In genomic region chr1:148888597-148888996, GRCh38 we compare ENCODE assay signal across 6 cellular contexts. TPM values are rescaled to one million over a fixed set of nuclear protein-coding genes. Genes with fewer than 3 reads are reported as not detected.
DNase-seq lines count a peak whose midpoint lies in the region; ATAC-seq, FAIRE-seq and TF ChIP-seq lines count a peak whose summit lies in the region.
"Not testable (repeated sequence)": the region's sequence is repeated elsewhere in the genome, so short reads cannot be mapped to it uniquely, and the experiment has no call there.

No MANE protein-coding gene starts in this region.

- H3K4me3 ChIP-seq in K562; aorta (ENCODE audit: low read length in 2 of 2): not testable (repeated sequence)
- peak overlapping the region in 2 of 10 donors; percentile 23 to 31 for H3K4me3 ChIP-seq in heart right ventricle
- peak overlapping the region; percentile 54 for H3K4me3 ChIP-seq in psoas muscle

- not testable (repeated sequence) for H2AFZ ChIP-seq in K562 (ENCODE audit: low read depth, low read length)

- in situ Hi-C loops in K562 (cut with MboI): not testable (repeated sequence)

- not testable (repeated sequence) for H3K4me2 ChIP-seq in K562 (ENCODE audit: insufficient read depth, low read length)

- not testable (repeated sequence) for DNase-seq in K562 (ENCODE audit: extremely low read depth in 1 of 4, low spot score in 3 of 4); Right ventricle myocardium superior; heart right ventricle; left ventricle myocardium superior; psoas muscle; aorta

- ATAC-seq in K562: peak; percentile 30
- peak; percentile 66 for ATAC-seq in Right ventricle myocardium superior (ENCODE audit: poor library complexity)
- ATAC-seq in heart right ventricle: peak; percentile 42 to 76 (median 60)
- ATAC-seq in left ventricle myocardium superior: peak; percentile 73
- peak; percentile 74 to 82 (median 80) for ATAC-seq in psoas muscle
- ATAC-seq in aorta (ENCODE audit: low FRiP score): peak; percentile 38

- not testable (repeated sequence) for H3K36me3 ChIP-seq in K562 (ENCODE audit: control insufficient read depth, insufficient read depth, low read length); heart right ventricle; psoas muscle (ENCODE audit: insufficient read depth in 1 of 2, low read depth in 1 of 2); aorta (ENCODE audit: control insufficient read depth in 1 of 2, insufficient read depth in 2 of 2, low read length in 1 of 2)

- WGBS in K562 (ENCODE audit: insufficient coverage, low coverage, missing lambda C conversion rate): no CpG with 5 or more reads among the region's 5 CpGs
- no CpG with 5 or more reads among the region's 5 CpGs for WGBS in heart right ventricle, 2 donors
- no CpG with 5 or more reads among the region's 5 CpGs for WGBS in psoas muscle, 3 donors
- WGBS in aorta, 2 donors: no CpG with 5 or more reads among the region's 5 CpGs

- not testable (repeated sequence) for FAIRE-seq in K562 (lab: Jason Lieb, UNC)

- CTCF ChIA-PET in K562 (lab: Yijun Ruan, JAX; ENCODE audit: low intra/inter-chr PET ratio): not testable (repeated sequence)

- intact Hi-C loops in K562 (cut with micrococcal nuclease); Right ventricle myocardium superior (cut with DNase I); heart right ventricle (cut with DNase I); left ventricle myocardium superior (cut with micrococcal nuclease); psoas muscle (cut with DNase I); aorta (cut with DNase I): not testable (repeated sequence)

- not testable (repeated sequence) for H3K27me3 ChIP-seq in K562 (ENCODE audit: control insufficient read depth in 2 of 2, insufficient read depth in 2 of 2, low read length in 2 of 2); heart right ventricle; psoas muscle (ENCODE audit: insufficient read depth in 3 of 3, low read length in 2 of 3); aorta (ENCODE audit: control insufficient read depth in 1 of 2, insufficient read depth in 2 of 2, low read length in 1 of 2)

- POLR2A ChIA-PET in K562 (lab: Yijun Ruan, JAX): not testable (repeated sequence)

- TSS peak; percentile 87 for BruUV-seq in K562 (replicated peaks; lab: Mats Ljungman, UMichigan)

- not testable (repeated sequence) for H4K20me1 ChIP-seq in K562 (replicated peaks; ENCODE audit: control insufficient read depth, insufficient read depth, low read length)

- TF ChIP-seq POLR2A in K562 (conservative IDR thresholded peaks at IDR 0.05): not testable (repeated sequence)

- H3K9me3 ChIP-seq in K562 (replicated peaks; ENCODE audit: control insufficient read depth, insufficient read depth, low read depth, low read length); heart right ventricle; psoas muscle; aorta (ENCODE audit: control insufficient read depth, low read length): not testable (repeated sequence)

- H3K27ac ChIP-seq in K562 (ENCODE audit: extremely low read depth, low read depth, low read length); aorta (ENCODE audit: low read depth in 1 of 2, low read length in 2 of 2): not testable (repeated sequence)
- H3K27ac ChIP-seq in heart right ventricle (peak overlapping the region in 6 of 10 donors; percentile 61 to 78 (median 73)), psoas muscle (peak overlapping the region; percentile 86)

- not testable (repeated sequence) for H3K9me1 ChIP-seq in K562 (ENCODE audit: control insufficient read depth, insufficient read depth, low read length)

- H3K9ac ChIP-seq in K562 (ENCODE audit: insufficient read depth in 1 of 2, low read depth in 2 of 2, low read length in 2 of 2): not testable (repeated sequence)

- H3K79me2 ChIP-seq in K562 (ENCODE audit: control insufficient read depth, insufficient read depth, low read length): not testable (repeated sequence)

- TF ChIP-seq CTCF in K562 (IDR thresholded peaks at IDR 0.05 in 2 of 3, conservative IDR thresholded peaks at IDR 0.05 in 1 of 3; ENCODE audit: insufficient read depth in 2 of 3, low read depth in 1 of 3, low read length in 3 of 3); heart right ventricle (IDR thresholded peaks at IDR 0.05); psoas muscle (IDR thresholded peaks at IDR 0.05): not testable (repeated sequence)

- not testable (repeated sequence) for TF ChIP-seq EP300 in K562 (IDR thresholded peaks at IDR 0.05; ENCODE audit: low read length)

- TF ChIP-seq RAD21 in K562 (CRISPR knock-in tag; conservative IDR thresholded peaks at IDR 0.05 in 1 of 2, IDR thresholded peaks at IDR 0.05 in 1 of 2): not testable (repeated sequence)

- H3K4me1 ChIP-seq in K562 (replicated peaks in 1 of 2; ENCODE audit: control insufficient read depth in 2 of 2, insufficient read depth in 2 of 2, low read length in 2 of 2); heart right ventricle; psoas muscle; aorta (ENCODE audit: control insufficient read depth in 1 of 2, insufficient read depth in 2 of 2, low read length in 2 of 2): not testable (repeated sequence)

RNA-seq across cellular contexts. Expression of gene PDE4DIP, which starts 44.4 kb away (rescaled TPM):
- total RNA-seq in K562 (2011; cell fraction: chromatin; rRNA removed; ENCODE audit: low replicate concordance): 488 and 689 TPM in 2 replicates
- 235 and 253 TPM in 2 replicates for total RNA-seq in K562 (2011; cell fraction: nucleolus; rRNA removed)
- 363 and 390 TPM in 2 replicates for total RNA-seq in K562 (2011; cell fraction: nucleoplasm; rRNA removed)
- total RNA-seq in K562 (2014; rRNA removed): 148 and 160 TPM in 2 replicates
- total RNA-seq in K562 (2014; rRNA removed; fragmentation: Illumina TruSeq; extraction: Trizol): 260 and 272 TPM in 2 replicates
- 198 and 200 TPM in 2 replicates for total RNA-seq in K562 (2015; rRNA removed; fragmentation: Illumina TruSeq; extraction: Trizol)
- total RNA-seq in K562 (2021): 355 and 362 TPM in 2 replicates
- polyA plus RNA-seq in K562 (2011; rRNA removed): 242 and 324 TPM in 2 replicates
- polyA plus RNA-seq in K562 (2011; cell fraction: cytosol; rRNA removed): 123 and 131 TPM in 2 replicates
- 209 and 256 TPM in 2 replicates for polyA plus RNA-seq in K562 (2011; cell fraction: nucleus; rRNA removed)
- 223 and 364 TPM in 2 replicates for polyA plus RNA-seq in K562 (2012)
- 232 and 260 TPM in 2 replicates for polyA plus RNA-seq in K562 (2014; fragmentation: Illumina TruSeq; extraction: Trizol)
- 100 to 1,000 TPM; 225 to 334 TPM for polyA plus RNA-seq in K562 (2014; fragmentation: Nextera tagmentation; extraction: Ambion mirVana)
- 202 and 205 TPM in 2 replicates for polyA plus RNA-seq in K562 (2014; rRNA removed)
- 462 and 560 TPM in 2 replicates for polyA minus RNA-seq in K562 (2011; rRNA and poly(A)+ RNA removed)
- polyA minus RNA-seq in K562 (2011; cell fraction: cytosol; rRNA and poly(A)+ RNA removed): 187 TPM in 2 replicates
- polyA minus RNA-seq in K562 (2011; cell fraction: nucleus; rRNA and poly(A)+ RNA removed): 250 and 327 TPM in 2 replicates
- 1,574 TPM for total RNA-seq in Right ventricle myocardium superior
- 1,000 to 10,000 TPM; 1,915 to 2,957 (median 2,606) TPM for total RNA-seq in heart right ventricle
- 100 to 1,000 TPM; 479 to 683 TPM for polyA plus RNA-seq in heart right ventricle
- 1,838 TPM for total RNA-seq in left ventricle myocardium superior
- total RNA-seq in psoas muscle: 1,000 to 10,000 TPM; 1,830 to 3,658 (median 2,938) TPM
- 1,000 to 10,000 TPM in 2 of 3 donors, 100 to 1,000 TPM in 1; 368 to 2,569 (median 1,043) TPM for polyA plus RNA-seq in psoas muscle
- total RNA-seq in aorta: 100 to 1,000 TPM; 168 to 339 TPM
- polyA plus RNA-seq in aorta: 100 to 1,000 TPM in 1 of 2 donors, 10 to 100 TPM in 1; 70.7 to 107 TPM
